29 cellular contexts compared by ENCODE assay signal in the genomic region with DNA sequence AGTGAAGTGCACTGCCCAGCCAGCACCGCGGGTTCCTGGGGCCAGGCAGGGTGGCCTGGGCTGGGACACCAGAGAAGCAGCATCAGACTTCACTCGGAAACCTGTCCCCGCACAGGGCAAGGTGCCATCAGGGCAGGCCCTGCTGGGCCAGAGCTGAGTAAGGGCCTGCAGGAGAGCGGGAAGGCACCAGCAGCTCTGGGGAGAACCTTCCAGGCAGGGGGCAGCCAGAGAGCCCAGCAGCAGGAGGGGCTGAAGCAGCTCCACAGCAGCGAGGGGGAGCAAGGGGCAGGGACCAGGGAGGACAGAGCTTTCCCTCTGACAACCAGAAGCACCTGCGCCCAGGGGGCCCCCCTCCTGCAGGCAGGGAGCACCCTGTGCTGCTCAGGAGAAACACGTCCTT.
DNase-seq lines count a peak whose midpoint lies in the region; ATAC-seq and TF ChIP-seq lines count a peak whose summit lies in the region.
"Had no signal": no experiment of that assay in that cellular context is flagged by ENCODE, and none has a peak within 500 bp of the region (broad histone marks: within the 10 kb centered on the region; RNA-seq: fewer than 3 reads in every experiment).

No MANE protein-coding gene starts in this region.

- ATAC-seq in GM23338 (peak; percentile 24), GM19397 (IDR thresholded peaks at IDR 0.05; ENCODE audit: unreplicated experiment) (no peak)
- ATAC-seq: activated CD8-positive, alpha-beta memory T cell treated with anti-CD3 and anti-CD28 coated beads, Interleukin-2, amount 10 ng/mL, durations not matched to agents 7 days and 5 days; body of pancreas; gastroesophageal sphincter; sciatic nerve; WTC11 had no signal

- H2AFZ ChIP-seq in GM23338 = no peak overlapping the region
- no peak overlapping the region for H2AFZ ChIP-seq in neuronal stem cell (ENCODE audit: low read length)
- H2AFZ ChIP-seq: PC-9 had no signal

- peaks cover 9% of the 10 kb centered on the region for H3K27me3 Mint-ChIP-seq in GM23338 (ENCODE audit: insufficient read depth, low read depth, poor library complexity)
- H3K27me3 Mint-ChIP-seq in HFFc6 (ENCODE audit: insufficient read depth) = peaks cover 2% of the 10 kb centered on the region
- H3K27me3 Mint-ChIP-seq: activated CD8-positive, alpha-beta memory T cell treated with anti-CD3 and anti-CD28 coated beads, Interleukin-2, amount 10 ng/mL, durations not matched to agents 7 days and 5 days; progenitor cell of endocrine pancreas had no signal

- no peak overlapping the region for H4K91ac ChIP-seq in neuronal stem cell (ENCODE audit: low read depth, low read length, poor library complexity)

- no peak overlapping the region for H3K27ac ChIP-seq in GM23338 (ENCODE audit: low read depth)
- peak overlapping the region; percentile 36 for H3K27ac ChIP-seq in WERI-Rb-1
- H3K27ac ChIP-seq in neuronal stem cell (replicated peaks; ENCODE audit: low read length) = no peak overlapping the region
- H3K27ac ChIP-seq in suprapubic skin = no peak overlapping the region
- H3K27ac ChIP-seq: gastroesophageal sphincter, left ventricle myocardium inferior, PC-9 had no signal

- H3K4me1 ChIP-seq in GM23338 (ENCODE audit: insufficient read depth) = no peaks in the 10 kb centered on the region
- peaks cover 16 to 24% of the 10 kb centered on the region in 2 donors for H3K4me1 ChIP-seq in neuronal stem cell (ENCODE audit: control insufficient read depth in 2 of 2, insufficient read depth in 1 of 2, low read depth in 1 of 2, low read length in 2 of 2)
- H3K4me1 ChIP-seq in suprapubic skin = peaks cover 6% of the 10 kb centered on the region

- H3K18ac ChIP-seq in neuronal stem cell (ENCODE audit: low read length) = peak overlapping the region; percentile 90

- H3K4me3 Mint-ChIP-seq in GM23338 (no peak overlapping the region), HFFc6 (no peak overlapping the region)
- H3K4me3 Mint-ChIP-seq: activated CD8-positive, alpha-beta memory T cell treated with anti-CD3 and anti-CD28 coated beads, Interleukin-2, amount 10 ng/mL, durations not matched to agents 7 days and 5 days; CD8-positive, alpha-beta memory T cell; immature natural killer cell; WTC11 had no signal

- DNase-seq in NCI-H1417 (lab: John Stamatoyannopoulos, UW) = peak in 2 of 3 experiments; percentile 71 to 82
- no peak for DNase-seq in NCI-H1417 treated with DMSO at 0.1 percent for 48 hours (lab: John Stamatoyannopoulos, UW)
- DNase-seq in GM23338 (ENCODE audit: low spot score) = no peak
- DNase-seq in WERI-Rb-1 = no peak
- no peak for DNase-seq in neuronal stem cell (ENCODE audit: low spot score)
- no peak for DNase-seq in suprapubic skin (ENCODE audit: low spot score in 2 of 2)
- no peak for DNase-seq in HFFc6
- DNase-seq: 8988T; activated CD4-positive, alpha-beta T cell treated with anti-CD3 and anti-CD28 coated beads, Interleukin-2, amount 50 U/mL, for 1 hour; activated CD8-positive, alpha-beta memory T cell treated with anti-CD3 and anti-CD28 coated beads, Interleukin-2, amount 10 ng/mL, durations not matched to agents 7 days and 5 days; activated T-cell treated with anti-CD3 and anti-CD28 coated beads, Interleukin-2, amount 50 U/mL, for 48 hours; CD8-positive, alpha-beta memory T cell; cerebellar nuclear complex; GDM1; HCEC 1CT; immature natural killer cell; left ventricle myocardium inferior; mesendoderm; NCI-H187 treated with DMSO at 0.1 percent for 48 hours; NCI-H524 treated with DMSO at 0.1 percent for 48 hours; PC-9; stimulated activated CD4-positive, alpha-beta T cell treated with anti-CD3 and anti-CD28 coated beads, Interleukin-4, amount 100 ng/mL, for 4 hours; stimulated activated naive CD4-positive, alpha-beta T cell had no signal

- peak overlapping the region; percentile 42 for H2BK15ac ChIP-seq in neuronal stem cell (ENCODE audit: low read length)

- H3K4me2 ChIP-seq in GM23338 (no peak overlapping the region), neuronal stem cell (ENCODE audit: insufficient read depth, low read length, poor library complexity, severe bottlenecking) (no peak overlapping the region)
- H3K4me2 ChIP-seq: PC-9 had no signal

- H3K79me2 ChIP-seq in GM23338 (replicated peaks; ENCODE audit: insufficient read depth) = peaks cover 24% of the 10 kb centered on the region

- H3K9me3 ChIP-seq in WERI-Rb-1 (ENCODE audit: severe bottlenecking) (no peaks in the 10 kb centered on the region), neuronal stem cell (replicated peaks in 1 of 2; ENCODE audit: control insufficient read depth in 2 of 2, insufficient read depth in 1 of 2, low read depth in 1 of 2, low read length in 2 of 2) (peaks cover 0 to 1% of the 10 kb centered on the region in 2 donors), suprapubic skin (no peaks in the 10 kb centered on the region)
- H3K9me3 ChIP-seq: body of pancreas, gastroesophageal sphincter, left ventricle myocardium inferior had no signal

- peak overlapping the region; percentile 64 for H3K14ac ChIP-seq in neuronal stem cell (ENCODE audit: low read length)

- peaks cover 28% of the 10 kb centered on the region for H3K36me3 Mint-ChIP-seq in GM23338 (ENCODE audit: low read depth)
- peaks cover 23% of the 10 kb centered on the region for H3K36me3 Mint-ChIP-seq in HFFc6 (ENCODE audit: low read depth)
- H3K36me3 Mint-ChIP-seq: activated CD8-positive, alpha-beta memory T cell treated with anti-CD3 and anti-CD28 coated beads, Interleukin-2, amount 10 ng/mL, durations not matched to agents 7 days and 5 days; CD8-positive, alpha-beta memory T cell had no signal

- no peaks in the 10 kb centered on the region for H3K9me2 ChIP-seq in GM23338 (ENCODE audit: insufficient read depth)

- H3K79me1 ChIP-seq in neuronal stem cell (ENCODE audit: low read depth, low read length) = peaks cover 21% of the 10 kb centered on the region

- no peak overlapping the region for H4K8ac ChIP-seq in neuronal stem cell (ENCODE audit: low read depth, low read length)

- TF ChIP-seq POLR2A in suprapubic skin (IDR thresholded peaks at IDR 0.05) = no peak

- no peak for TF ChIP-seq EP300 in suprapubic skin (IDR thresholded peaks at IDR 0.05)

- H3K27ac Mint-ChIP-seq in GM23338 (no peak overlapping the region), HFFc6 (no peak overlapping the region)
- H3K27ac Mint-ChIP-seq: activated CD8-positive, alpha-beta memory T cell treated with anti-CD3 and anti-CD28 coated beads, Interleukin-2, amount 10 ng/mL, durations not matched to agents 7 days and 5 days; CD8-positive, alpha-beta memory T cell; immature natural killer cell had no signal

- no peak overlapping the region for H2AK5ac ChIP-seq in neuronal stem cell (ENCODE audit: low read depth, low read length)

- H3K27me3 ChIP-seq in GM23338 (ENCODE audit: insufficient read depth) = no peaks in the 10 kb centered on the region
- no peaks in the 10 kb centered on the region for H3K27me3 ChIP-seq in WERI-Rb-1 (ENCODE audit: insufficient read depth, low read depth, severe bottlenecking)
- no peaks in the 10 kb centered on the region for H3K27me3 ChIP-seq in neuronal stem cell (ENCODE audit: control insufficient read depth in 3 of 3, insufficient read depth in 3 of 3, low read depth in 1 of 3, low read length in 3 of 3)
- H3K27me3 ChIP-seq in suprapubic skin = no peaks in the 10 kb centered on the region
- H3K27me3 ChIP-seq: body of pancreas, gastroesophageal sphincter had no signal

- no peaks in the 10 kb centered on the region for H3F3A ChIP-seq in GM23338 (replicated peaks; ENCODE audit: low read depth)

- H2BK12ac ChIP-seq in neuronal stem cell (ENCODE audit: low read length) = no peak overlapping the region

- no CpG with 5 or more reads among the region's 8 CpGs for WGBS in neuronal stem cell (ENCODE audit: extremely low coverage in 2 of 2, insufficient read length in 2 of 2, insufficient replicate concordance in 1 of 2), 2 donors
- 90% methylated on average over 7 of the region's 8 CpGs for WGBS in suprapubic skin

- H2BK120ac ChIP-seq in neuronal stem cell (ENCODE audit: low read depth, low read length) = no peak overlapping the region

- H3K36me3 ChIP-seq in GM23338 (ENCODE audit: insufficient read depth) (no peaks in the 10 kb centered on the region), WERI-Rb-1 (peaks cover 18% of the 10 kb centered on the region), neuronal stem cell (replicated peaks in 1 of 2; ENCODE audit: control insufficient read depth in 2 of 2, insufficient read depth in 2 of 2, low read length in 2 of 2) (peaks cover 2 to 39% of the 10 kb centered on the region in 2 donors), suprapubic skin (no peaks in the 10 kb centered on the region)
- H3K36me3 ChIP-seq: gastroesophageal sphincter, left ventricle myocardium inferior had no signal

- H3K4ac ChIP-seq in neuronal stem cell (ENCODE audit: low read length) = no peak overlapping the region

- peak overlapping the region; percentile 47 for H3K23ac ChIP-seq in neuronal stem cell (ENCODE audit: low read depth, low read length, poor library complexity)

- H3K4me1 Mint-ChIP-seq in GM23338 (peaks cover 12% of the 10 kb centered on the region), HFFc6 (ENCODE audit: low read depth) (no peaks in the 10 kb centered on the region)
- H3K4me1 Mint-ChIP-seq: activated CD8-positive, alpha-beta memory T cell treated with anti-CD3 and anti-CD28 coated beads, Interleukin-2, amount 10 ng/mL, durations not matched to agents 7 days and 5 days; CD8-positive, alpha-beta memory T cell; immature natural killer cell had no signal

- H3K9me3 Mint-ChIP-seq in GM23338 (0 out of 3 replicates have a peak, but pooled peaks cover 2% of the 10 kb centered on the region), HFFc6 (no peaks in the 10 kb centered on the region)
- H3K9me3 Mint-ChIP-seq: CD8-positive, alpha-beta memory T cell; immature natural killer cell had no signal

- no peak overlapping the region for H2BK5ac ChIP-seq in neuronal stem cell (ENCODE audit: low read length)

- no peaks in the 10 kb centered on the region for H4K20me1 ChIP-seq in GM23338 (replicated peaks; ENCODE audit: insufficient read depth)

- peak overlapping the region; percentile 74 for H3K9ac ChIP-seq in neuronal stem cell (ENCODE audit: low read depth, low read length, poor library complexity)

- TF ChIP-seq CTCF in GM23338 (conservative IDR thresholded peaks at IDR 0.05; ENCODE audit: low read depth in 2 of 2) (no peak), WERI-Rb-1 (IDR thresholded peaks at IDR 0.05; ENCODE audit: low read depth, low read length) (no peak), suprapubic skin (IDR thresholded peaks at IDR 0.05) (no peak), HFFc6 (IDR thresholded peaks at IDR 0.05) (no peak)

- H3K4me3 ChIP-seq in GM23338 (no peak overlapping the region), WERI-Rb-1 (ENCODE audit: low read depth, low read length) (no peak overlapping the region), neuronal stem cell (ENCODE audit: low read length in 2 of 2) (no peak overlapping the region), suprapubic skin (no peak overlapping the region)
- H3K4me3 ChIP-seq: body of pancreas, gastroesophageal sphincter, left ventricle myocardium inferior, PC-9 had no signal

Comparison
In these comparisons a context has a peak if more than half of its experiments do, and no peak if none do; other contexts are left out.
1. DNase-seq: peak in NCI-H1417 (2 of 3); none in NCI-H1417 treated with DMSO at 0.1 percent for 48 hours (single experiment), GM23338 (single experiment), WERI-Rb-1 (single experiment), neuronal stem cell (single experiment), suprapubic skin (0 of 2) and HFFc6 (single experiment).